ENCODE assay signal across 9 cellular contexts in genomic region chr12:3885179-3886094, GRCh38. TPM values are rescaled to one million over a fixed set of nuclear protein-coding genes. Genes with fewer than 3 reads are reported as not detected.
DNase-seq lines count a peak whose midpoint lies in the region; ATAC-seq, FAIRE-seq and TF ChIP-seq lines count a peak whose summit lies in the region.
"Had no signal": no experiment of that assay in that cellular context is flagged by ENCODE, and none has a peak within 500 bp of the region (broad histone marks: within the 10 kb centered on the region; RNA-seq: fewer than 3 reads in every experiment).

No MANE protein-coding gene starts in this region.

- H3K27me3 Mint-ChIP-seq in CD4-positive, alpha-beta memory T cell, result peaks cover 5 to 7% of the 10 kb centered on the region in 2 donors

- H3K9me3 ChIP-seq in CD4-positive, alpha-beta memory T cell (ENCODE audit: control insufficient read depth in 1 of 2, low read length in 2 of 2), result no peaks in the 10 kb centered on the region
- no peaks in the 10 kb centered on the region for H3K9me3 ChIP-seq in Peyer's patch

- POLR2A ChIA-PET in CD4-positive, alpha-beta memory T cell (lab: Charles Lee; ENCODE audit: partially characterized antibody), result interaction anchor here (0.6 to 6.6 kb wide), 25 partner anchors 9 to 400 kb away, joined by 3 to 99 read pairs (median 5); partner anchors contain the start of genes CCND2 and PARP11

- FAIRE-seq in GM19239 (lab: Jason Lieb, UNC), result peak; percentile 86
- no peak for FAIRE-seq in bronchial epithelial cell (lab: Jason Lieb, UNC)

- no peak for TF ChIP-seq POLR2A in Peyer's patch (IDR thresholded peaks at IDR 0.05)

- H3K9me3 Mint-ChIP-seq in CD4-positive, alpha-beta memory T cell, result no peaks in the 10 kb centered on the region
- H3K9me3 Mint-ChIP-seq: stimulated activated effector memory CD8-positive, alpha-beta T cell treated with anti-CD3 and anti-CD28 coated beads, Interleukin-12 subunit alpha, Interleukin-12 subunit beta, amount 100 ng/mL, for 72 hours had no signal

- no peaks in the 10 kb centered on the region for H3K36me3 ChIP-seq in CD4-positive, alpha-beta memory T cell (ENCODE audit: insufficient read depth, low read length)
- H3K36me3 ChIP-seq in Peyer's patch (no peaks in the 10 kb centered on the region), bronchial epithelial cell (ENCODE audit: control insufficient read depth, insufficient read depth, low read length) (no peaks in the 10 kb centered on the region)

- H3K27me3 ChIP-seq in CD4-positive, alpha-beta memory T cell (ENCODE audit: insufficient read depth, low read length), result no peaks in the 10 kb centered on the region
- H3K27me3 ChIP-seq in Peyer's patch (no peaks in the 10 kb centered on the region), bronchial epithelial cell (ENCODE audit: control insufficient read depth, insufficient read depth, low read length) (no peaks in the 10 kb centered on the region)

- DNase-seq in CD4-positive, alpha-beta memory T cell, result peak; percentile 55 to 73 (median 70)
- no peak for DNase-seq in GM19239 (ENCODE audit: insufficient read length, low spot score)
- DNase-seq in Peyer's patch, result peak in 1 of 3 donors; percentile 55
- DNase-seq in bronchial epithelial cell (ENCODE audit: low read depth), result peak; percentile 33
- peak; percentile 40 for DNase-seq in kidney tubule cell (ENCODE audit: low spot score)
- DNase-seq in stromal cell of bone marrow (ENCODE audit: low read depth), result peak; percentile 40

- CTCF ChIA-PET in CD4-positive, alpha-beta memory T cell (lab: Charles Lee; ENCODE audit: partially characterized antibody), result interaction anchor here (0.6 to 14.5 kb wide), 50 partner anchors 8 to 535 kb away, joined by 3 to 458 read pairs (median 6); partner anchors contain the start of genes CCND2 and PARP11

- no peak for ATAC-seq in GM19324 (IDR thresholded peaks at IDR 0.05; ENCODE audit: low FRiP score, unreplicated experiment)
- ATAC-seq in HG03439 (IDR thresholded peaks at IDR 0.05; ENCODE audit: unreplicated experiment), result no peak
- ATAC-seq: stimulated activated effector memory CD8-positive, alpha-beta T cell treated with anti-CD3 and anti-CD28 coated beads, Interleukin-12 subunit alpha, Interleukin-12 subunit beta, amount 100 ng/mL, for 72 hours had no signal

- peak overlapping the region in 3 of 8 donors; percentile 19 to 25 (median 22) for H3K4me3 Mint-ChIP-seq in CD4-positive, alpha-beta memory T cell
- H3K4me3 Mint-ChIP-seq: stimulated activated effector memory CD8-positive, alpha-beta T cell treated with anti-CD3 and anti-CD28 coated beads, Interleukin-12 subunit alpha, Interleukin-12 subunit beta, amount 100 ng/mL, for 72 hours had no signal

- H3K4me1 Mint-ChIP-seq in CD4-positive, alpha-beta memory T cell, result peaks cover 12 to 25% (median 13%) of the 10 kb centered on the region in 4 donors

- no peaks in the 10 kb centered on the region for H3K36me3 Mint-ChIP-seq in CD4-positive, alpha-beta memory T cell
- H3K36me3 Mint-ChIP-seq: stimulated activated effector memory CD8-positive, alpha-beta T cell treated with anti-CD3 and anti-CD28 coated beads, Interleukin-12 subunit alpha, Interleukin-12 subunit beta, amount 100 ng/mL, for 72 hours had no signal

- H3K4me1 ChIP-seq in CD4-positive, alpha-beta memory T cell (ENCODE audit: insufficient read depth, low read length), result peaks cover 9% of the 10 kb centered on the region
- H3K4me1 ChIP-seq in Peyer's patch, result no peaks in the 10 kb centered on the region

- TF ChIP-seq CTCF in Peyer's patch (IDR thresholded peaks at IDR 0.05) (peak; percentile 77 to 93 (median 90)), bronchial epithelial cell (IDR thresholded peaks at IDR 0.05; ENCODE audit: insufficient read depth, low read length, severe bottlenecking) (peak; percentile 70)

- no peak overlapping the region for H3K27ac ChIP-seq in CD4-positive, alpha-beta memory T cell (ENCODE audit: low read depth, low read length)
- peak overlapping the region in 2 of 4 donors; percentile 37 to 49 for H3K27ac ChIP-seq in Peyer's patch

- H3K27ac Mint-ChIP-seq in CD4-positive, alpha-beta memory T cell, result peak overlapping the region; percentile 2 to 90 (median 53)
- H3K27ac Mint-ChIP-seq: stimulated activated effector memory CD8-positive, alpha-beta T cell treated with anti-CD3 and anti-CD28 coated beads, Interleukin-12 subunit alpha, Interleukin-12 subunit beta, amount 100 ng/mL, for 72 hours had no signal

- H3K4me3 ChIP-seq in CD4-positive, alpha-beta memory T cell (ENCODE audit: low read length in 2 of 2), result no peak overlapping the region
- H3K4me3 ChIP-seq in Peyer's patch (peak overlapping the region in 2 of 4 donors; percentile 34 to 39), bronchial epithelial cell (ENCODE audit: low read depth, low read length) (no peak overlapping the region)

- intact Hi-C loops in CD4-positive, alpha-beta memory T cell (cut with micrococcal nuclease), result loop anchor here (1.0 kb wide), 6 partner anchors 12 to 392 kb away; no protein-coding TSS in a partner anchor

RNA-seq across cellular contexts. Expression of gene PARP11, which starts 12.2 kb away (rescaled TPM):
- total RNA-seq in CD4-positive, alpha-beta memory T cell, result 10 to 100 TPM; 36.4 to 39.9 TPM
- 1 to 10 TPM; 7.6 to 8.0 TPM for polyA plus RNA-seq in CD4-positive, alpha-beta memory T cell
- total RNA-seq in Peyer's patch (10 to 100 TPM in 1 of 4 donors, 1 to 10 TPM in 3; 5.1 to 28.1 (median 6.9) TPM), bronchial epithelial cell (1.8 TPM in 2 replicates)
